Comparison of ENCODE assay signal across 8 cellular contexts in the genomic region with DNA sequence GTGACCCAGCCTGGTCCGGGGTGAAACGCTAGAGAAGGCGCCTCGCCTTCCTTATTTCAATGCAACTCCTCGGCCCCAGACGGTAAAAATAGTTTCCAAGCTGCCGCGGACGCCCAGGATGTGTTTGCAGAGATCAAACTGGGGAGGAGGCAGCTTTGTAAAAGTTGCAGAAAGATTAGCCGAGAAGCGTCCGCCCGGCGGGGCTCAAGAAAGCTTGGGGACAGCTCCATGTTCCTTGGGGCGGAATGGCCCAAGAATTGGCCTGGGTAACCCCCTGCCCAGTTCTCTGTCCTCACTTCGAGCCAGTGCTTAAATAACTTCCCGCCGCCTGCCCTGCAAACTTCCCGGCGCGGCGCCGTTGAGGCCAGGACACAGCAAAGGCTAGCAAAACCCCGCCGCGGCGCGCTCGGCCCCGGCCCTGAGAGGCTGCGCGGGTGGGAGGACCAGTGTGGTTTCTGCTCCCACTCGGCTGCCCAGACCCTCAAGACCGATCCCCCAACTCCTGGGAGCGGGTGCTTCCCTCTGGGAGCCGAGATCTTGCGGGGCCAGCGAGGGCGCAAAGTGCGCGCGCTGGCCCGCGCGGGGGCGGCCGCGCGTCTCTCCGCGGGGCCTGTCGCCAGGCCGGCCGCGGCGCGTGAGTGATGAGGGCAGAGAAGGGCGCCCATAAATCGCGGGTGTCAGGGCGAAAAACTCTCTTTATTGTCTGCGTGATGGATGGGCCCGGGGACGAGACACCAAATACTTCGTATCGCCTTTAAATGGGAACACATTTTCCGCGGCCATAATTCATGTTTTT. TPM values are rescaled to one million over a fixed set of nuclear protein-coding genes. Genes with fewer than 3 reads are reported as not detected.
DNase-seq lines count a peak whose midpoint lies in the region; TF ChIP-seq lines count a peak whose summit lies in the region.

No MANE protein-coding gene starts in this region.

- H3K9me3 ChIP-seq in NT2/D1 (ENCODE audit: insufficient read depth, low read length) (no peaks in the 10 kb centered on the region), esophagus (ENCODE audit: control insufficient read depth in 2 of 2, insufficient read depth in 1 of 2, low read depth in 1 of 2, low read length in 1 of 2) (no peaks in the 10 kb centered on the region)

- peak overlapping the region; percentile 90 for H3K27ac ChIP-seq in C4-2B
- H3K27ac ChIP-seq in esophagus (ENCODE audit: low read depth in 2 of 2, low read length in 1 of 2), result peak overlapping the region; percentile 95 to 97

- peaks cover 51% of the 10 kb centered on the region for H3K4me1 Mint-ChIP-seq in nephron progenitor cell

- peak overlapping the region; percentile 93 for H3K27ac Mint-ChIP-seq in nephron progenitor cell

- H3K4me1 ChIP-seq in NT2/D1 (ENCODE audit: insufficient read depth, insufficient read length) (no peaks in the 10 kb centered on the region), esophagus (ENCODE audit: control insufficient read depth in 2 of 2, insufficient read depth in 2 of 2, low read length in 1 of 2) (peaks cover 0 to 3% of the 10 kb centered on the region in 2 donors)

- TF ChIP-seq CTCF in C4-2B (conservative IDR thresholded peaks at IDR 0.05) (no peak), nephron progenitor cell (IDR thresholded peaks at IDR 0.05) (no peak)

- H3K27me3 Mint-ChIP-seq in nephron progenitor cell (ENCODE audit: low read depth, poor library complexity), result peaks cover 8% of the 10 kb centered on the region

- no peak overlapping the region for H3K9ac ChIP-seq in NT2/D1 (ENCODE audit: insufficient read length, low read depth)

- H3K4me3 ChIP-seq in NT2/D1 (ENCODE audit: insufficient read length, low read depth), result peak overlapping the region; percentile 6
- H3K4me3 ChIP-seq in esophagus (ENCODE audit: low read depth in 1 of 2, low read length in 2 of 2), result peak overlapping the region; percentile 73 to 80

- 3 to 13% methylated on average over 68 of the region's 68 CpGs for WGBS in esophagus, 2 donors

- peaks cover 4% of the 10 kb centered on the region for H3K36me3 Mint-ChIP-seq in nephron progenitor cell (ENCODE audit: low read depth)

- H3K9me3 Mint-ChIP-seq in nephron progenitor cell, result no peaks in the 10 kb centered on the region

- H3K4me3 Mint-ChIP-seq in nephron progenitor cell, result peak overlapping the region; percentile 85

- H3K36me3 ChIP-seq in NT2/D1 (ENCODE audit: insufficient read depth, insufficient read length, low read length) (no peaks in the 10 kb centered on the region), esophagus (ENCODE audit: control insufficient read depth in 2 of 2, insufficient read depth in 2 of 2, low read length in 1 of 2) (no peaks in the 10 kb centered on the region)

- DNase-seq in NT2/D1 (ENCODE audit: low read depth, low spot score) (no peak), nephron progenitor cell (peak; percentile 83), HT-29 (ENCODE audit: low spot score) (no peak), D341Med (ENCODE audit: low spot score) (no peak), NCI-H2107 treated with DMSO at 0.1 percent for 48 hours (lab: John Stamatoyannopoulos, UW; ENCODE audit: unreplicated experiment) (no peak)
- DNase-seq in NK-92 treated with Interleukin-12 subunit alpha and Interleukin-12 subunit beta, amount 100 ng/mL, for 24 hours (lab: John Stamatoyannopoulos, UW), result no peak

- peaks cover 100% of the 10 kb centered on the region for H3K27me3 ChIP-seq in NT2/D1 (ENCODE audit: insufficient read depth, insufficient read length)
- no peaks in the 10 kb centered on the region for H3K27me3 ChIP-seq in esophagus (ENCODE audit: control insufficient read depth in 1 of 2, insufficient read depth in 2 of 2, low read length in 2 of 2)

RNA-seq across cellular contexts. Expression of a gene that starts 6.3 kb away (rescaled TPM):
- 10 to 100 TPM; 14.5 to 19.4 TPM for polyA plus RNA-seq in esophagus
- total RNA-seq in HT-29 (2014; rRNA removed; shearing (Covaris generic)), result 4.6 and 8.8 TPM in 2 replicates

RNA-seq across cellular contexts. Expression of a gene that starts 23.5 kb away (rescaled TPM):
- polyA plus RNA-seq in esophagus, result 1 to 10 TPM; 1.8 to 4.0 TPM
- total RNA-seq in HT-29 (2014; rRNA removed; shearing (Covaris generic)), result not detected in 2 replicates
